ENCODE assay signal across 8 cellular contexts in the genomic region with DNA sequence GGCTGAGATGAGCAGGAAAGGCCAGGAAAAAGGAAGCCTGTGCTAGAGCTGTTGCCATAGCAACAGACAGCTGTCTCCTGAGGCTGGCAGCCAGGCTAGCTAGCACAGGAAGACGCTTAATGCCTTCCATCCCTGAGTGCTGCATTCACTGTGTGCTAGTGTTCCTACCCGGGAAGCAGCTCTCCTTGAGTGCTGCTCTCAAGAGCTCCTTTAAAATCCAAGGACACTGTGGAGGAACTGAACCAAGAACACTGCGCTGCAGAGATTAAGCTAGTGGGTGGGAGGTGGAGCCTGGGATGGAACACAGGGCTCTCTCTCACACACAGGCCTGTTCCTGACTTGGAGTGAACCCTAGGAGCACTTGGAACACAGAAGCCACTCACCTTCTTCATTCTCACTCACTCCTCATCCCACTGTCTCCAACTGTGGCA. TPM values are rescaled to one million over a fixed set of nuclear protein-coding genes. Genes with fewer than 3 reads are reported as not detected.
DNase-seq lines count a peak whose midpoint lies in the region; TF ChIP-seq lines count a peak whose summit lies in the region.

No MANE protein-coding gene starts in this region.

- H3K4me2 ChIP-seq in H9 (ENCODE audit: insufficient read depth, insufficient read length, low read length): no peak overlapping the region

- no peak overlapping the region for H2BK20ac ChIP-seq in H9 (ENCODE audit: low read depth, low read length, poor library complexity, severe bottlenecking)

- no peak overlapping the region for H4K8ac ChIP-seq in H9 (replicated peaks; ENCODE audit: insufficient read length, low read depth, low read length)

- H3K14ac ChIP-seq in H9 (ENCODE audit: insufficient read depth, low read length): no peak overlapping the region

- H2BK12ac ChIP-seq in H9 (ENCODE audit: insufficient read length, low read depth, low read length): no peak overlapping the region

- peaks cover 3% of the 10 kb centered on the region for H3K27me3 Mint-ChIP-seq in H9 (ENCODE audit: low read depth)
- H3K27me3 Mint-ChIP-seq in T-helper 1 cell treated with Interleukin-12 subunit alpha and Interleukin-12 subunit beta and Interleukin-4 antibody, amounts not matched to agents 30 μg/mL and 1 μg/mL, for 36 hours (ENCODE audit: low read depth): peaks cover 3% of the 10 kb centered on the region

- H3K23ac ChIP-seq in H9 (ENCODE audit: insufficient read length, low read depth, low read length): no peak overlapping the region

- no peaks in the 10 kb centered on the region for H3K79me1 ChIP-seq in H9 (ENCODE audit: insufficient read depth, low read depth, low read length, poor library complexity, severe bottlenecking)

- no peaks in the 10 kb centered on the region for H4K20me1 ChIP-seq in H9 (ENCODE audit: control insufficient read depth, insufficient read depth, insufficient read length)

- no peak overlapping the region for H2BK120ac ChIP-seq in H9 (ENCODE audit: low read depth, low read length, poor library complexity, severe bottlenecking)

- H3K4me1 ChIP-seq in H9 (ENCODE audit: insufficient read depth, low read length) (no peaks in the 10 kb centered on the region), Peyer's patch (no peaks in the 10 kb centered on the region), tibial artery (no peaks in the 10 kb centered on the region)

- no peak overlapping the region for H3K56ac ChIP-seq in H9 (ENCODE audit: insufficient read length, low read depth, low read length)

- H4K5ac ChIP-seq in H9 (ENCODE audit: insufficient read length, low read depth, low read length): no peak overlapping the region

- no peak overlapping the region for H2BK5ac ChIP-seq in H9 (ENCODE audit: insufficient read length, low read length)

- H3K4ac ChIP-seq in H9 (ENCODE audit: low read depth, low read length): no peak overlapping the region

- H3K27me3 ChIP-seq in AG04450 (ENCODE audit: control insufficient read depth, insufficient read depth, low read length) (no peaks in the 10 kb centered on the region), H9 (ENCODE audit: insufficient read depth, low read length) (no peaks in the 10 kb centered on the region), Peyer's patch (no peaks in the 10 kb centered on the region), tibial artery (no peaks in the 10 kb centered on the region)

- H3K27ac Mint-ChIP-seq in H9: no peak overlapping the region
- H3K27ac Mint-ChIP-seq in T-helper 1 cell treated with Interleukin-12 subunit alpha and Interleukin-12 subunit beta and Interleukin-4 antibody, amounts not matched to agents 30 μg/mL and 1 μg/mL, for 36 hours: peak overlapping the region; percentile 58

- no peak overlapping the region for H4K91ac ChIP-seq in H9 (ENCODE audit: insufficient read length, low read depth, low read length)

- WGBS in H9 (ENCODE audit: extremely low coverage, insufficient read length, low lambda C conversion rate): no CpG with 5 or more reads among the region's 3 CpGs

- no peaks in the 10 kb centered on the region for H3K9me3 ChIP-seq in AG04450 (ENCODE audit: control insufficient read depth, insufficient read depth, low read length)
- no peaks in the 10 kb centered on the region for H3K9me3 ChIP-seq in H9 (ENCODE audit: control insufficient read depth, low read depth, low read length)
- no peaks in the 10 kb centered on the region for H3K9me3 ChIP-seq in Peyer's patch
- H3K9me3 ChIP-seq in tibial artery: no peaks in the 10 kb centered on the region

- CTCF ChIA-PET in AG04450 (lab: Charles Lee) (interaction anchor here (1.0 to 1.6 kb wide), 3 partner anchors 26 to 463 kb away, joined by 3 to 7 read pairs (median 3); no protein-coding TSS in a partner anchor), RWPE1 (lab: Yijun Ruan, JAX) (no interaction called here)

- no peak for TF ChIP-seq POLR2A in Peyer's patch (IDR thresholded peaks at IDR 0.05)

- H3K4me3 ChIP-seq in AG04450 (ENCODE audit: low read depth, low read length) (no peak overlapping the region), foreskin fibroblast (ENCODE audit: low read depth in 1 of 2, low read length in 2 of 2) (no peak overlapping the region), Peyer's patch (no peak overlapping the region), tibial artery (no peak overlapping the region)

- no peak overlapping the region for H3K18ac ChIP-seq in H9 (ENCODE audit: insufficient read length, low read depth, low read length)

- H3K36me3 ChIP-seq in Peyer's patch (no peaks in the 10 kb centered on the region), tibial artery (no peaks in the 10 kb centered on the region)

- no peak overlapping the region for H3K9ac ChIP-seq in H9 (ENCODE audit: extremely low read depth, insufficient read length, low read length)

- H2AFZ ChIP-seq in H9 (ENCODE audit: low read length): no peak overlapping the region

- no peak overlapping the region for H2AK5ac ChIP-seq in H9 (ENCODE audit: insufficient read length, low read length)

- no peak overlapping the region for H3T11ph ChIP-seq in H9 (ENCODE audit: low read length)

- H3K4me1 Mint-ChIP-seq in H9: peaks cover 6 to 9% of the 10 kb centered on the region in 2 experiments; a peak in 2 of 4 replicates
- H3K4me1 Mint-ChIP-seq in T-helper 1 cell treated with Interleukin-12 subunit alpha and Interleukin-12 subunit beta and Interleukin-4 antibody, amounts not matched to agents 30 μg/mL and 1 μg/mL, for 36 hours (ENCODE audit: low read depth): peaks cover 48% of the 10 kb centered on the region

- H3K79me2 ChIP-seq in H9 (ENCODE audit: insufficient read depth, low read length): no peaks in the 10 kb centered on the region

- no peak for TF ChIP-seq CTCF in AG04450 (IDR thresholded peaks at IDR 0.05; ENCODE audit: low read depth, low read length)
- no peak for TF ChIP-seq CTCF in H9 (conservative IDR thresholded peaks at IDR 0.05)
- TF ChIP-seq CTCF in foreskin fibroblast (IDR thresholded peaks at IDR 0.05; ENCODE audit: low read depth, low read length): no peak
- no peak for TF ChIP-seq CTCF in RWPE1 (conservative IDR thresholded peaks at IDR 0.05; ENCODE audit: low read depth)
- TF ChIP-seq CTCF in Peyer's patch (IDR thresholded peaks at IDR 0.05): no peak
- no peak for TF ChIP-seq CTCF in tibial artery (IDR thresholded peaks at IDR 0.05)

- intact Hi-C loops in posterior cingulate gyrus (cut with DNase I): no loop called here
- intact Hi-C loops in tibial artery (cut with DNase I; ENCODE audit: low total_unique reads): no loop called here

- POLR2A ChIA-PET in AG04450 (lab: Yijun Ruan, JAX) (no interaction called here), RWPE1 (lab: Yijun Ruan, JAX; ENCODE audit: low non-redundant PET) (no interaction called here)

- H3K4me3 Mint-ChIP-seq in H9: no peak overlapping the region
- H3K4me3 Mint-ChIP-seq in T-helper 1 cell treated with Interleukin-12 subunit alpha and Interleukin-12 subunit beta and Interleukin-4 antibody, amounts not matched to agents 30 μg/mL and 1 μg/mL, for 36 hours: no peak overlapping the region

- DNase-seq in AG04450 (ENCODE audit: low read depth, low spot score) (peak; percentile 34), H9 (peak; percentile 80), foreskin fibroblast (peak; percentile 76 to 88), posterior cingulate gyrus (peak; percentile 61 to 96 (median 74)), RWPE1 (ENCODE audit: low spot score) (no peak), Peyer's patch (no peak), tibial artery (no peak)

- H3K9me3 Mint-ChIP-seq in H9: no peaks in the 10 kb centered on the region
- no peaks in the 10 kb centered on the region for H3K9me3 Mint-ChIP-seq in T-helper 1 cell treated with Interleukin-12 subunit alpha and Interleukin-12 subunit beta and Interleukin-4 antibody, amounts not matched to agents 30 μg/mL and 1 μg/mL, for 36 hours

- H3K23me2 ChIP-seq in H9 (ENCODE audit: insufficient read length, low read depth, low read length, poor library complexity, severe bottlenecking): no peaks in the 10 kb centered on the region

- no peaks in the 10 kb centered on the region for H3K36me3 Mint-ChIP-seq in H9 (ENCODE audit: insufficient read depth in 1 of 3, low read depth in 3 of 3)
- H3K36me3 Mint-ChIP-seq in T-helper 1 cell treated with Interleukin-12 subunit alpha and Interleukin-12 subunit beta and Interleukin-4 antibody, amounts not matched to agents 30 μg/mL and 1 μg/mL, for 36 hours (ENCODE audit: low read depth): peaks cover 4% of the 10 kb centered on the region

- no peak overlapping the region for H2BK15ac ChIP-seq in H9 (ENCODE audit: low read depth, low read length)

- no peak overlapping the region for H3K27ac ChIP-seq in AG04450 (ENCODE audit: low read depth, low read length)
- H3K27ac ChIP-seq in H9 (ENCODE audit: insufficient read length, low read depth, low read length): no peak overlapping the region
- H3K27ac ChIP-seq in RWPE1: no peak overlapping the region
- H3K27ac ChIP-seq in Peyer's patch: no peak overlapping the region
- H3K27ac ChIP-seq in tibial artery: no peak overlapping the region

RNA-seq across cellular contexts. Expression of gene IL7R, which starts 53.5 kb away (rescaled TPM):
- polyA plus RNA-seq in AG04450 (2011; rRNA removed): 36.5 and 43.7 TPM in 2 replicates
- polyA minus RNA-seq in AG04450 (2011; rRNA and poly(A)+ RNA removed): 34.0 and 45.1 TPM in 2 replicates
- not detected in 2 replicates for total RNA-seq in H9 (2021)
- 100 to 1,000 TPM in 1 of 4 donors, 10 to 100 TPM in 3; 36.8 to 101 (median 59.4) TPM for total RNA-seq in Peyer's patch

Comparison
In these comparisons a context has a peak if more than half of its experiments do, and no peak if none do; other contexts are left out.
1. DNase-seq: peak in AG04450 (single experiment), H9 (single experiment), foreskin fibroblast (2 of 2) and posterior cingulate gyrus (10 of 10); none in RWPE1 (single experiment), Peyer's patch (0 of 3) and tibial artery (0 of 2).
2. RNA of gene IL7R, which starts 53.5 kb away (total RNA-seq): 36.8 to 101 TPM in Peyer's patch; not detected in H9; every median in the first group is over 10 times any median in the second.